Comparison of ENCODE assay signal across 9 cellular contexts in the genomic region with DNA sequence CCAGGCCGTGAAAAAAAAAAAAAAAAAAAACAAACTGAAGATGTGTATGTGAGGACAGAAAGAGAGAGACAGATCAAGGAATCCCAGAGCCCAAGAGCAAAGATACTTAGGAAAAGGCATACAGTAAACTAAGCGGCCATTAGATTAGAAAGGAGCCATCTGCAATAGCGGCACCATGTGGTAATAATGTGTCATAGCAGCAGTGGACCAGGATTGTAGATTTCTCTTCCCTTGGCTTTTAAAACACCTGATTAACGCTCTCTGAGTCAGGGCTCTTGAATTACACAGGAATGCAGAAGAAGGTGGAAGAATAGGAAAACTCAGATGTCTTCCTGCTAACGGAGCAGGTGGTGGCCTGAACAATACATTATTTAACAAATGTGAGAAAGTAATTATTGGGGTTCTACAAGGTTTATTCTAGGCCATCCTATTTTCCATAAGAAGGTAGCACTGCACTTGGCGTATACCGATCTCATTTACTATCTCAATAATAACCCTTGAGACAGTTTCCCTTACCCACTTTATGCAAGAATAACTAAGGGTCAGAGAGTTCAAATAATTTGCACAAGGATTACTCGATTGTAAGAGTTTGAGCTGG.
DNase-seq lines count a peak whose midpoint lies in the region; ATAC-seq, FAIRE-seq and TF ChIP-seq lines count a peak whose summit lies in the region.
"Had no signal": no experiment of that assay in that cellular context is flagged by ENCODE, and none has a peak within 500 bp of the region (broad histone marks: within the 10 kb centered on the region; RNA-seq: fewer than 3 reads in every experiment).

No MANE protein-coding gene starts in this region.

- TF ChIP-seq CTCF in K562 (IDR thresholded peaks at IDR 0.05 in 2 of 3, conservative IDR thresholded peaks at IDR 0.05 in 1 of 3; ENCODE audit: insufficient read depth in 2 of 3, low read depth in 1 of 3, low read length in 3 of 3) (peak in 2 of 3 experiments; percentile 65 to 73; a peak in 4 of 6 replicates), tibial nerve (IDR thresholded peaks at IDR 0.05) (peak; percentile 39 to 80 (median 66))

- no peak overlapping the region for H3K4me2 ChIP-seq in K562 (ENCODE audit: insufficient read depth, low read length)

- POLR2A ChIA-PET in K562 (lab: Yijun Ruan, JAX), result no interaction called here

- DNase-seq in COR-L47 (lab: John Stamatoyannopoulos, UW), result peak; percentile 51
- DNase-seq in NCI-H526 (lab: John Stamatoyannopoulos, UW), result peak; percentile 54 to 64
- DNase-seq in K562 (ENCODE audit: extremely low read depth in 1 of 4, low spot score in 3 of 4), result peak; percentile 21 to 51 (median 32)
- DNase-seq in islet precursor cell, result peak; percentile 71
- DNase-seq in tibial nerve (ENCODE audit: low spot score in 2 of 2), result peak in 1 of 2 donors; percentile 32
- DNase-seq in OCI-M2 (lab: John Stamatoyannopoulos, UW; ENCODE audit: unreplicated experiment), result no peak

- H3K4me3 ChIP-seq in K562 (no peak overlapping the region), tibial nerve (no peak overlapping the region)

- no peaks in the 10 kb centered on the region for H3K9me1 ChIP-seq in K562 (ENCODE audit: control insufficient read depth, insufficient read depth, low read length)

- TF ChIP-seq POLR2A in K562 (conservative IDR thresholded peaks at IDR 0.05) (no peak), tibial nerve (IDR thresholded peaks at IDR 0.05) (no peak)

- H3K9me3 ChIP-seq in K562 (replicated peaks; ENCODE audit: control insufficient read depth, insufficient read depth, low read depth, low read length) (no peaks in the 10 kb centered on the region), tibial nerve (no peaks in the 10 kb centered on the region)
- H3K9me3 ChIP-seq: neutrophil had no signal

- peak; percentile 70 for ATAC-seq in GM18870 (IDR thresholded peaks at IDR 0.05; ENCODE audit: unreplicated experiment)
- peak; percentile 80 for ATAC-seq in HG03135 (IDR thresholded peaks at IDR 0.05; ENCODE audit: unreplicated experiment)
- ATAC-seq in K562, result peak; percentile 55; the same call in 1 of the 3 replicates

- peak; percentile 30 to 62; a peak in 3 of 4 replicates for TF ChIP-seq RAD21 in K562 (CRISPR knock-in tag; conservative IDR thresholded peaks at IDR 0.05 in 1 of 2, IDR thresholded peaks at IDR 0.05 in 1 of 2)

- no TSS peak for BruUV-seq in K562 (replicated peaks; lab: Mats Ljungman, UMichigan)

- H3K36me3 ChIP-seq in K562 (ENCODE audit: control insufficient read depth, insufficient read depth, low read length) (no peaks in the 10 kb centered on the region), tibial nerve (no peaks in the 10 kb centered on the region)
- H3K36me3 ChIP-seq: neutrophil had no signal

- FAIRE-seq in K562 (lab: Jason Lieb, UNC), result peak; percentile 40

- 3% methylated on average over 8 of the region's 8 CpGs for WGBS in K562 (ENCODE audit: insufficient coverage, low coverage, missing lambda C conversion rate)
- 35 to 36% methylated on average over 8 of the region's 8 CpGs for WGBS in tibial nerve, 2 donors

- CTCF ChIA-PET in K562 (lab: Yijun Ruan, JAX; ENCODE audit: low intra/inter-chr PET ratio), result interaction anchor here (1.0 kb wide), 1 partner anchor 988 kb away, joined by 3 read pairs; no protein-coding TSS in a partner anchor

- in situ Hi-C loops in K562 (cut with MboI), result loop anchor here (25.0 kb wide), 1 partner anchor 1354 kb away; no protein-coding TSS in a partner anchor

- TF ChIP-seq EP300 in K562 (IDR thresholded peaks at IDR 0.05; ENCODE audit: low read length) (no peak), tibial nerve (IDR thresholded peaks at IDR 0.05) (no peak)

- H4K20me1 ChIP-seq in K562 (replicated peaks; ENCODE audit: control insufficient read depth, insufficient read depth, low read length), result no peaks in the 10 kb centered on the region

- no peak overlapping the region for H3K27ac ChIP-seq in K562 (ENCODE audit: extremely low read depth, low read depth, low read length)
- no peak overlapping the region for H3K27ac ChIP-seq in tibial nerve
- H3K27ac ChIP-seq: neutrophil had no signal

- H3K79me2 ChIP-seq in K562 (ENCODE audit: control insufficient read depth, insufficient read depth, low read length), result no peaks in the 10 kb centered on the region

- intact Hi-C loops in K562 (cut with micrococcal nuclease), result loop anchor here (10.0 kb wide), 1 partner anchor 1471 kb away; no protein-coding TSS in a partner anchor

- no peak overlapping the region for H2AFZ ChIP-seq in K562 (ENCODE audit: low read depth, low read length)

- no peaks in the 10 kb centered on the region for H3K27me3 ChIP-seq in K562 (ENCODE audit: control insufficient read depth in 2 of 2, insufficient read depth in 2 of 2, low read length in 2 of 2)
- H3K27me3 ChIP-seq in tibial nerve, result no peaks in the 10 kb centered on the region
- H3K27me3 ChIP-seq: neutrophil had no signal

- H3K4me1 ChIP-seq in K562 (replicated peaks in 1 of 2; ENCODE audit: control insufficient read depth in 2 of 2, insufficient read depth in 2 of 2, low read length in 2 of 2), result no peaks in the 10 kb centered on the region
- H3K4me1 ChIP-seq in tibial nerve, result no peaks in the 10 kb centered on the region

- H3K9ac ChIP-seq in K562 (ENCODE audit: insufficient read depth in 1 of 2, low read depth in 2 of 2, low read length in 2 of 2), result no peak overlapping the region

TF ChIP-seq in K562, 482 proteins besides CTCF, POLR2A, EP300 and RAD21:
- TF ChIP-seq RBM34 (IDR thresholded peaks at IDR 0.05; ENCODE audit: borderline replicate concordance, insufficient read depth, low read length) (no peak), SNRNP70 (optimal IDR thresholded peaks at IDR 0.05; ENCODE audit: low read depth, low read length) (no peak), NFYB (IDR thresholded peaks at IDR 0.05; ENCODE audit: extremely low read depth, insufficient read length) (no peak), ATF7 (IDR thresholded peaks at IDR 0.05) (no peak), ZFP36 (IDR thresholded peaks at IDR 0.05; ENCODE audit: low read depth, low read length, partially characterized antibody) (no peak), IFI16 (CRISPR knock-in tag; IDR thresholded peaks at IDR 0.05) (no peak), YY1 (IDR thresholded peaks at IDR 0.05; ENCODE audit: borderline replicate concordance in 1 of 3, control insufficient read depth in 1 of 3, extremely low read depth in 1 of 3, insufficient read depth in 3 of 3, insufficient read length in 1 of 3, insufficient replicate concordance in 2 of 3, low read depth in 1 of 3, low read length in 2 of 3) (peak in 2 of 3 experiments; percentile 12 to 61), DACH1 (IDR thresholded peaks at IDR 0.05; ENCODE audit: partially characterized antibody) (peak; percentile 21), SMC3 (conservative IDR thresholded peaks at IDR 0.05; ENCODE audit: insufficient read depth, low read depth, low read length) (peak; percentile 38; the same call in 1 of the 2 replicates), TFAM (CRISPR knock-in tag; conservative IDR thresholded peaks at IDR 0.05) (no peak), KLF16 (IDR thresholded peaks at IDR 0.05) (peak; percentile 32; the same call in 1 of the 2 replicates)
TF ChIP-seq in K562: peak in this region for 4.
